Comparison of ENCODE assay signal across 17 cellular contexts in genomic region chr11:125190549-125190948, GRCh38. TPM values are rescaled to one million over a fixed set of nuclear protein-coding genes. Genes with fewer than 3 reads are reported as not detected.
DNase-seq lines count a peak whose midpoint lies in the region; ATAC-seq and TF ChIP-seq lines count a peak whose summit lies in the region.
"Had no signal": no experiment of that assay in that cellular context is flagged by ENCODE, and none has a peak within 500 bp of the region (broad histone marks: within the 10 kb centered on the region; RNA-seq: fewer than 3 reads in every experiment).

No MANE protein-coding gene starts in this region.

- peaks cover 12% of the 10 kb centered on the region for H3K9me3 ChIP-seq in NT2/D1 (ENCODE audit: insufficient read depth, low read length)
- no peaks in the 10 kb centered on the region for H3K9me3 ChIP-seq in prostate gland

- no peak overlapping the region for H3K27ac ChIP-seq in prostate gland
- H3K27ac ChIP-seq: BLaER1, GM23248 had no signal

- no peak for TF ChIP-seq CTCF in prostate gland (IDR thresholded peaks at IDR 0.05)

- 84% methylated on average over 5 of the region's 5 CpGs for WGBS in prostate gland

- H3K4me1 ChIP-seq in NT2/D1 (ENCODE audit: insufficient read depth, insufficient read length) = no peaks in the 10 kb centered on the region
- H3K4me1 ChIP-seq in prostate gland (replicated peaks) = no peaks in the 10 kb centered on the region
- H3K4me1 ChIP-seq: BLaER1 had no signal

- H3K4me3 ChIP-seq in H7 (ENCODE audit: insufficient read depth, low read depth, low read length) (no peak overlapping the region), NT2/D1 (ENCODE audit: insufficient read length, low read depth) (no peak overlapping the region), prostate gland (no peak overlapping the region)
- H3K4me3 ChIP-seq: BLaER1, GM23248 had no signal

- H3K9ac ChIP-seq in NT2/D1 (ENCODE audit: insufficient read length, low read depth) = peak overlapping the region; percentile 18
- H3K9ac ChIP-seq: BLaER1, GM23248 had no signal

- ATAC-seq in GM21447 (IDR thresholded peaks at IDR 0.05; ENCODE audit: unreplicated experiment) (no peak), HG02798 (IDR thresholded peaks at IDR 0.05; ENCODE audit: poor library complexity, unreplicated experiment) (no peak)
- ATAC-seq: HCT116, HepG2 had no signal

- no peaks in the 10 kb centered on the region for H3K27me3 ChIP-seq in H7 (ENCODE audit: control insufficient read depth, insufficient read depth, low read length)
- no peaks in the 10 kb centered on the region for H3K27me3 ChIP-seq in NT2/D1 (ENCODE audit: insufficient read depth, insufficient read length)
- H3K27me3 ChIP-seq in prostate gland (replicated peaks; ENCODE audit: insufficient read depth) = no peaks in the 10 kb centered on the region
- H3K27me3 ChIP-seq: BLaER1 had no signal

- TF ChIP-seq POLR2A in prostate gland (IDR thresholded peaks at IDR 0.05) = no peak

- intact Hi-C loops in prostate gland (cut with DNase I) = no loop called here

- peak; percentile 4 for DNase-seq in NCI-H1092 treated with DMSO at 0.1 percent for 48 hours (lab: John Stamatoyannopoulos, UW)
- DNase-seq in NCI-H1092 (lab: John Stamatoyannopoulos, UW) = no peak
- peak; percentile 56 for DNase-seq in H7
- DNase-seq in NT2/D1 (ENCODE audit: low read depth, low spot score) = no peak
- DNase-seq in retina = peak; percentile 49
- no peak for DNase-seq in prostate gland (ENCODE audit: low spot score)
- DNase-seq: 8988T; CD4-positive, alpha-beta memory T cell; DMS153; DND-41; EL; GM23248 had no signal

- H3K36me3 ChIP-seq in H7 (replicated peaks; ENCODE audit: control insufficient read depth, insufficient read depth, low read length) (no peaks in the 10 kb centered on the region), NT2/D1 (ENCODE audit: insufficient read depth, insufficient read length, low read length) (peaks cover 6% of the 10 kb centered on the region), prostate gland (no peaks in the 10 kb centered on the region)
- H3K36me3 ChIP-seq: BLaER1 had no signal

RNA-seq across cellular contexts. Expression of gene PKNOX2, which starts 26.0 kb away (rescaled TPM):
- 1.6 and 2.2 TPM in 2 replicates for total RNA-seq in H7 (2014; rRNA removed; shearing (Covaris generic))
- total RNA-seq in prostate gland = 10 to 100 TPM; 12.3 to 14.7 TPM
- total RNA-seq: CD4-positive, alpha-beta memory T cell; HepG2 had no signal

Comparison
In these comparisons a context has a peak if more than half of its experiments do, and no peak if none do; other contexts are left out.
1. DNase-seq: peak in NCI-H1092 treated with DMSO at 0.1 percent for 48 hours (single experiment), H7 (single experiment) and retina (single experiment); none in NCI-H1092 (single experiment), NT2/D1 (single experiment) and prostate gland (single experiment).